ENCODE assay signal across 9 cellular contexts in the genomic region with DNA sequence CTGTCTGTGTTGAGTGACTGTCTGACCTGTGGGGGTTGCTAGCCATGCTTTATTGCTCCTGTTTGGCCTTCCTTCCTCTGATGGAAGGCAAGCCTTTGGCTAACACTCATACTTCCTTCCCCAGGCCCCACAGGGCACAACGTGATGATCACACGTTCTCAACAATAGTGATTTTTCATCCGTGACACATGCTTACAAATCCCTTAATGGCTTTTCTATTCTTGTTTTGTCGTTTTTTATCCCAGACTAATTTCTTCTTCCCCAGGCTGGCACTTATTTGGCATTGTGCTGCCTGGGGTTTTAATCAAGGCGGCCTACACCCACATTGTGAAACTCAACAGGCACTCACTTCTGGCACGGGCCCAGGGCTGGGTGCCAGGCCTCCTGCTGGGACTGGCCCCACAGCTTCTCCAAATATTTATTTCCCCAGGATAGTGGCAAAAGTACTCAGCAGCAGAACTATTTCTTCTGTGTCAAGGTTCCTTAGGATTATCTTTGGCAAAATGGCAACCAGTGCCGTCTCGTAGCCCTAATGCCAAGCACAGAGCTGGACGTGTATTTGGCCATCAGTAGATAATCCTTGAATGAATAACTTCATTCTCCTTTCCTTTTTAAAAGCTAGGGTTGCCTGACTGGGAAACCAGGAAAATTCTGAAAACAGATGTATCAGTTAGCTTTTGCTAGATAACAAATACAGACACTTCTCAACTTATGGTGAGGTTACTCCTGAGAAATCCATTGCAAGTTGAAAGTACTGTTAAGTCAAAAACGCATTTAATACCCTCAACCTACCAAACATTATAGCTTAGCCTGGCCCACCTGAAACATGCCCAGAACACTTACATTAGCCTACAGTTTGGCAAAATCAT. TPM values are rescaled to one million over a fixed set of nuclear protein-coding genes. Genes with fewer than 3 reads are reported as not detected.
DNase-seq lines count a peak whose midpoint lies in the region; ATAC-seq, FAIRE-seq and TF ChIP-seq lines count a peak whose summit lies in the region.
"Had no signal": no experiment of that assay in that cellular context is flagged by ENCODE, and none has a peak within 500 bp of the region (broad histone marks: within the 10 kb centered on the region; RNA-seq: fewer than 3 reads in every experiment).

No MANE protein-coding gene starts in this region.

- peak overlapping the region; percentile 51 for H3K4me3 Mint-ChIP-seq in activated naive CD4-positive, alpha-beta T cell treated with anti-CD3 and anti-CD28 coated beads, Interleukin-2, amount 50 U/mL, for 24 hours
- H3K4me3 Mint-ChIP-seq in naive thymus-derived CD4-positive, alpha-beta T cell, result peak overlapping the region in 8 of 10 donors; percentile 3 to 83 (median 78)

- H3K4me1 ChIP-seq in PC-9 (replicated peaks; ENCODE audit: insufficient read depth), result peaks cover 51% of the 10 kb centered on the region
- peaks cover 54% of the 10 kb centered on the region for H3K4me1 ChIP-seq in endothelial cell of umbilical vein (ENCODE audit: control insufficient read depth, extremely low read depth, insufficient read depth, low read length)
- H3K4me1 ChIP-seq in naive thymus-derived CD4-positive, alpha-beta T cell (ENCODE audit: control insufficient read depth in 2 of 2, insufficient read depth in 2 of 2, low read length in 2 of 2), result peaks cover 39 to 94% of the 10 kb centered on the region in 2 donors

- H3K27me3 ChIP-seq in PC-9 (ENCODE audit: insufficient read depth, low read depth) (no peaks in the 10 kb centered on the region), endothelial cell of umbilical vein (ENCODE audit: control insufficient read depth in 2 of 2, insufficient read depth in 2 of 2, low read length in 2 of 2) (no peaks in the 10 kb centered on the region)
- H3K27me3 ChIP-seq in naive thymus-derived CD4-positive, alpha-beta T cell (ENCODE audit: control insufficient read depth in 2 of 2, insufficient read depth in 2 of 2, low read length in 2 of 2), result no peaks in the 10 kb centered on the region

- CTCF ChIA-PET in PC-9 (lab: Charles Lee), result interaction anchor here (0.6 to 0.9 kb wide), 3 partner anchors 30 to 183 kb away, joined by 3 to 14 read pairs (median 4); no protein-coding TSS in a partner anchor
- CTCF ChIA-PET in endothelial cell of umbilical vein (lab: Charles Lee), result interaction anchor here (0.9 to 4.8 kb wide), 10 partner anchors 8 to 48 kb away, joined by 3 to 56 read pairs (median 4); a partner anchor contains a TSS
- CTCF ChIA-PET in naive thymus-derived CD4-positive, alpha-beta T cell (lab: Charles Lee), result interaction anchor here (0.9 to 3.5 kb wide), 6 partner anchors 8 to 46 kb away, joined by 3 to 23 read pairs (median 9); no protein-coding TSS in a partner anchor

- H3K9me3 ChIP-seq in PC-9 (ENCODE audit: insufficient read depth, low read depth) (peaks cover 3% of the 10 kb centered on the region; the same call in 1 of the 2 replicates), endothelial cell of umbilical vein (replicated peaks; ENCODE audit: control insufficient read depth, insufficient read depth, low read length) (no peaks in the 10 kb centered on the region)
- no peaks in the 10 kb centered on the region for H3K9me3 ChIP-seq in naive thymus-derived CD4-positive, alpha-beta T cell (ENCODE audit: control insufficient read depth in 2 of 3, low read length in 3 of 3)

- H3K36me3 Mint-ChIP-seq in activated naive CD4-positive, alpha-beta T cell treated with anti-CD3 and anti-CD28 coated beads, Interleukin-2, amount 50 U/mL, for 24 hours, result no peaks in the 10 kb centered on the region
- peaks cover 0 to 27% (median 3%) of the 10 kb centered on the region in 5 donors for H3K36me3 Mint-ChIP-seq in naive thymus-derived CD4-positive, alpha-beta T cell

- peak; percentile 81 for FAIRE-seq in endothelial cell of umbilical vein (lab: Jason Lieb, UNC)
- FAIRE-seq: GM12878 had no signal

- TF ChIP-seq CTCF in PC-9 (conservative IDR thresholded peaks at IDR 0.05) (no peak), endothelial cell of umbilical vein (IDR thresholded peaks at IDR 0.05; ENCODE audit: extremely low read depth in 1 of 2, insufficient read depth in 1 of 2, low read depth in 1 of 2, low read length in 2 of 2) (no peak)

- intact Hi-C loops in PC-9 (cut with micrococcal nuclease; ENCODE audit: unreplicated experiment) (loop anchor here (1.0 to 5.0 kb wide), 2 partner anchors 21 to 185 kb away; a partner anchor contains a TSS), endothelial cell of umbilical vein (cut with micrococcal nuclease) (loop anchor here (1.0 kb wide), 6 partner anchors 8 to 48 kb away; no protein-coding TSS in a partner anchor)
- intact Hi-C loops in naive thymus-derived CD4-positive, alpha-beta T cell (cut with micrococcal nuclease), result no loop called here

- H2AFZ ChIP-seq in PC-9 (no peak overlapping the region), endothelial cell of umbilical vein (ENCODE audit: low read depth, low read length) (no peak overlapping the region)

- no peaks in the 10 kb centered on the region for H3K36me3 ChIP-seq in PC-9 (ENCODE audit: low read depth)
- no peaks in the 10 kb centered on the region for H3K36me3 ChIP-seq in endothelial cell of umbilical vein (ENCODE audit: control insufficient read depth in 2 of 2, extremely low read depth in 1 of 2, insufficient read depth in 2 of 2, low read length in 2 of 2)
- H3K36me3 ChIP-seq in naive thymus-derived CD4-positive, alpha-beta T cell (ENCODE audit: control insufficient read depth in 2 of 3, insufficient read depth in 3 of 3, low read length in 3 of 3), result no peaks in the 10 kb centered on the region

- no peaks in the 10 kb centered on the region for H3K9me3 Mint-ChIP-seq in activated naive CD4-positive, alpha-beta T cell treated with anti-CD3 and anti-CD28 coated beads, Interleukin-2, amount 50 U/mL, for 24 hours
- H3K9me3 Mint-ChIP-seq in naive thymus-derived CD4-positive, alpha-beta T cell, result peaks cover 0 to 2% (median 0%) of the 10 kb centered on the region in 11 donors

- H3K9me2 ChIP-seq in PC-9 (ENCODE audit: insufficient read depth), result no peaks in the 10 kb centered on the region

- peak overlapping the region; percentile 86 for H3K27ac Mint-ChIP-seq in activated naive CD4-positive, alpha-beta T cell treated with anti-CD3 and anti-CD28 coated beads, Interleukin-2, amount 50 U/mL, for 24 hours
- peak overlapping the region; percentile 43 to 99 (median 97) for H3K27ac Mint-ChIP-seq in naive thymus-derived CD4-positive, alpha-beta T cell

- H3K27me3 Mint-ChIP-seq in activated naive CD4-positive, alpha-beta T cell treated with anti-CD3 and anti-CD28 coated beads, Interleukin-2, amount 50 U/mL, for 24 hours, result no peaks in the 10 kb centered on the region
- H3K27me3 Mint-ChIP-seq in naive thymus-derived CD4-positive, alpha-beta T cell, result no peaks in the 10 kb centered on the region

- H3F3A ChIP-seq in PC-9 (ENCODE audit: insufficient read depth, low read depth), result peaks cover 37% of the 10 kb centered on the region

- H4K20me1 ChIP-seq in PC-9 (ENCODE audit: insufficient read depth) (no peaks in the 10 kb centered on the region), endothelial cell of umbilical vein (replicated peaks; ENCODE audit: control insufficient read depth, extremely low read depth, insufficient read depth, low read length) (no peaks in the 10 kb centered on the region)

- POLR2A ChIA-PET in PC-9 (lab: Charles Lee; ENCODE audit: unreplicated experiment), result interaction anchor here (0.7 kb wide), 1 partner anchor 9 kb away, joined by 3 read pairs; no protein-coding TSS in a partner anchor
- POLR2A ChIA-PET in endothelial cell of umbilical vein (lab: Charles Lee), result no interaction called here
- POLR2A ChIA-PET in naive thymus-derived CD4-positive, alpha-beta T cell (lab: Charles Lee), result interaction anchor here (1.2 to 22.8 kb wide), 6 partner anchors 10 to 51 kb away, joined by 5 to 304 read pairs (median 60); a partner anchor contains a TSS

- H3K4me3 ChIP-seq in PC-9 (peak overlapping the region; percentile 48; the same call in 1 of the 2 replicates), endothelial cell of umbilical vein (replicated peaks in 1 of 3; ENCODE audit: insufficient read depth in 1 of 3, low read depth in 1 of 3, low read length in 3 of 3) (no peak overlapping the region)
- H3K4me3 ChIP-seq in naive thymus-derived CD4-positive, alpha-beta T cell (ENCODE audit: low read length), result no peak overlapping the region
- H3K4me3 ChIP-seq: GM12878 had no signal

- H3K4me2 ChIP-seq in PC-9, result peak overlapping the region; percentile 79
- H3K4me2 ChIP-seq in endothelial cell of umbilical vein (ENCODE audit: insufficient read depth, low read length), result peak overlapping the region; percentile 58

- H3K79me2 ChIP-seq in PC-9 (ENCODE audit: low read depth) (peaks cover 68% of the 10 kb centered on the region), endothelial cell of umbilical vein (ENCODE audit: control insufficient read depth, insufficient read depth, low read length) (peaks cover 69% of the 10 kb centered on the region)

- dilution Hi-C loops in endothelial cell of umbilical vein (cut with MboI; ENCODE audit: extremely low pct_ligation_motif_present, low sequenced_read_pairs), result no loop called here

- H3K4me1 Mint-ChIP-seq in activated naive CD4-positive, alpha-beta T cell treated with anti-CD3 and anti-CD28 coated beads, Interleukin-2, amount 50 U/mL, for 24 hours, result peaks cover 95% of the 10 kb centered on the region
- peaks cover 59 to 100% (median 93%) of the 10 kb centered on the region in 7 donors for H3K4me1 Mint-ChIP-seq in naive thymus-derived CD4-positive, alpha-beta T cell

- no TSS peak for BruUV-seq in PC-9 (replicated peaks; lab: Mats Ljungman, UMichigan)
- BruUV-seq in endothelial cell of umbilical vein (replicated peaks; lab: Mats Ljungman, UMichigan), result TSS peak; percentile 60

- DNase-seq in activated naive CD4-positive, alpha-beta T cell (lab: John Stamatoyannopoulos, UW), result no peak
- DNase-seq in PC-9, result peak; percentile 92 to 96
- peak; percentile 97 for DNase-seq in endothelial cell of umbilical vein (ENCODE audit: low read depth, low spot score)
- no peak for DNase-seq in naive thymus-derived CD4-positive, alpha-beta T cell
- DNase-seq in iPS-NIHi7 (ENCODE audit: extremely low spot score), result no peak

- peak overlapping the region; percentile 99 for H3K27ac ChIP-seq in PC-9
- peak overlapping the region; percentile 92 for H3K27ac ChIP-seq in endothelial cell of umbilical vein (ENCODE audit: insufficient read depth, low read depth, low read length)
- H3K27ac ChIP-seq in naive thymus-derived CD4-positive, alpha-beta T cell (ENCODE audit: low read depth, low read length), result no peak overlapping the region

- peak overlapping the region; percentile 57 for H3K9ac ChIP-seq in endothelial cell of umbilical vein (replicated peaks; ENCODE audit: extremely low read depth, insufficient read depth, low read length)

- H3K9me1 ChIP-seq in endothelial cell of umbilical vein (replicated peaks; ENCODE audit: control insufficient read depth, extremely low read depth, insufficient read depth, low read length), result no peaks in the 10 kb centered on the region

- TF ChIP-seq POLR2A in endothelial cell of umbilical vein (IDR thresholded peaks at IDR 0.05; ENCODE audit: low read depth, low read length), result peak; percentile 68

- ATAC-seq in naive thymus-derived CD4-positive, alpha-beta T cell, result peak; percentile 34
- no peak for ATAC-seq in HG02678 (IDR thresholded peaks at IDR 0.05; ENCODE audit: unreplicated experiment)
- no peak for ATAC-seq in GM19452 (IDR thresholded peaks at IDR 0.05; ENCODE audit: unreplicated experiment)

RNA-seq across cellular contexts. Expression of a gene that starts 30.6 kb away (rescaled TPM):
- 37.1 and 51.6 TPM in 2 replicates for total RNA-seq in PC-9 (2021)
- total RNA-seq in endothelial cell of umbilical vein, result 44.7 and 47.1 TPM in 2 replicates
- polyA plus RNA-seq in endothelial cell of umbilical vein, result 88.5 and 102 TPM in 2 replicates
- polyA plus RNA-seq in endothelial cell of umbilical vein (2011; cell fraction: cytosol; rRNA removed), result 57.7 and 60.0 TPM in 2 replicates
- polyA plus RNA-seq in endothelial cell of umbilical vein (2011; cell fraction: nucleus; rRNA removed), result 47.1 and 64.0 TPM in 2 replicates
- 39.5 and 43.8 TPM in 2 replicates for polyA plus RNA-seq in endothelial cell of umbilical vein (2012)
- polyA minus RNA-seq in endothelial cell of umbilical vein, result 38.6 and 44.4 TPM in 2 replicates
- not detected for polyA minus RNA-seq in endothelial cell of umbilical vein (2011; cell fraction: cytosol; rRNA and poly(A)+ RNA removed)
- 25.1 and 31.4 TPM in 2 replicates for polyA minus RNA-seq in endothelial cell of umbilical vein (2011; cell fraction: nucleus; rRNA and poly(A)+ RNA removed)
- 10 to 100 TPM; 38.6 to 60.1 (median 49.5) TPM for total RNA-seq in naive thymus-derived CD4-positive, alpha-beta T cell
- polyA plus RNA-seq in naive thymus-derived CD4-positive, alpha-beta T cell, result 100 to 1,000 TPM in 1 of 2 donors, 10 to 100 TPM in 1; 87.7 to 157 TPM

Comparison
In these comparisons a context has a peak if more than half of its experiments do, and no peak if none do; other contexts are left out.
1. DNase-seq: peak in PC-9 (2 of 2) and endothelial cell of umbilical vein (single experiment); none in activated naive CD4-positive, alpha-beta T cell (0 of 4), naive thymus-derived CD4-positive, alpha-beta T cell (0 of 9) and iPS-NIHi7 (single experiment).
2. intact Hi-C loops: an anchor here in PC-9 (1.0 to 5.0 kb wide) and endothelial cell of umbilical vein (1.0 kb wide); none called in naive thymus-derived CD4-positive, alpha-beta T cell.